In the genomic region with DNA sequence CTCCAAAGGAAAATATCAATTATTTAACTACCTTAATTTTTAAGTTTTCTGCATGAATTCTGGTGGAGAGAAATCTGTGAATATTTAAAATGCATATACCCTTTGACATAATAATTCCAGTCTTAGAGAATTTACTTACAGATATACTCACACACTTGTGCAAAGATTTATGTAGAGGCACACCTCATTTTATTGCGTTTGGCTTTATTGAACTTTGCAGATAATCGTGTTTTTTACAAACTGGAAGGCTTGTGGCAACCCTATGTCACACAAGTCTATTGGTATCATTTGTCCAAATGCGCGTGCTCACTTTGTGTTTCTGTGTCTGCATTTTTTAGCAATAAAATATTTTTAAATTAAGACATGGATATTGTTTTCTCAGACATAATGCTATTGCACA, we compare ENCODE assay signal across 10 cellular contexts.
"Had no signal": no experiment of that assay in that cellular context is flagged by ENCODE, and none has a peak within 500 bp of the region (broad histone marks: within the 10 kb centered on the region; RNA-seq: fewer than 3 reads in every experiment).

No MANE protein-coding gene starts in this region.

- ATAC-seq: GM23338, HCT116 had no signal

- H3K4me1 Mint-ChIP-seq: GM23338, H9 had no signal

- H3K9me3 Mint-ChIP-seq: GM23338, H9, HFFc6 had no signal

- H3K4me3 ChIP-seq: GM23248, GM23338, HAP-1 had no signal

- H3K4me1 ChIP-seq: HAP-1 had no signal

- H3K27ac Mint-ChIP-seq: GM23338, H9, HFFc6 had no signal

- H3K4me2 ChIP-seq: GM23338 had no signal

- H3K9me3 ChIP-seq: HAP-1 had no signal

- H3K9ac ChIP-seq: GM23248 had no signal

- H3K4me3 Mint-ChIP-seq: GM23338, H9, HFFc6 had no signal

- H3K27ac ChIP-seq: GM23248 had no signal

- H2AFZ ChIP-seq: GM23248, GM23338 had no signal

- DNase-seq: GM23248, GOT3, H7, H9, HCEC 1CT, HFFc6 had no signal

- FAIRE-seq: H1 had no signal
